Comparison of ENCODE assay signal across 8 cellular contexts in the genomic region with DNA sequence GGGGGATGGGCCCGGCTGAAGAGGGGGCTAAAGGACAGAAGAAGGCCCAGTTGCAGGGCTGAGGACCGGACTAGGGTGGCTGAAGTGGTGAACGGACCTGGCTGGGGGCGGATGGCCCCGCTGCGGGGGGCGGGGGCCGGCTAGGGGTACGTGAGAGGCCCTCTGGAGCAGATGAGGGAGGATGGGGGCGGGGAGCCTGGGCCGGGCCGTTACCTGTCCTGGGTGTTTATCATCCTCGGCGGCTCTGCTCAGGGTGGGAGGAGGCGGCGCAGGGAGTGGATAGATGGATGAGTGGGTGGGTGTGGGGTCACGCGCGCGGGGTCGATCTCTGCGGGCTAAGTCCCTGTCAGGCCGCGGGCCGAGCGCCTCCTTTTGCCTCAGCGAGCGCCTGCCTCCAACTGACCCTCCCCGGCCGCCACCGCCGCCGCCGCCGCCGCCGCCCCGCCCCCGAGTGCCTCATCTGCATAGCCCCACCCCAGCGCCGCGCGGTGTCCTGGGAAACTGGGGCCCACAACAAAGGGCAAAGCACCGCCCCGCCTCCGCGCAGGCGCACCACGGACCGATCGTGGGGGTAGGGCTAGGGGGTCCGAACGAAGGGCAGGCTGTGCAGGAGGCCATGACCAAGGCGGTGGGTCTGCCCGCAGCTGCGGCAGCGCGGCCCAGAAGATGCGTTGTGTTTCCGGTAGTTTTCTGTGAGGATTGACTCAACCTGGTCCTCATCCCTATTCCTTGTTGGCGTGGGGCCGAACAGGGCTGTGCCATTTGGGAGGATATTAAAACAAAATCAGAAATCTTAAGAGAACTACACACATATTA.
DNase-seq lines count a peak whose midpoint lies in the region; ATAC-seq and TF ChIP-seq lines count a peak whose summit lies in the region.

No MANE protein-coding gene starts in this region.

- H3K4me2 ChIP-seq in Karpas-422 (ENCODE audit: low read depth, low read length, poor library complexity, severe bottlenecking), result peak overlapping the region; percentile 87

- H3K79me2 ChIP-seq in Karpas-422 (ENCODE audit: low read length), result peaks cover 50% of the 10 kb centered on the region

- peak; percentile 46 for DNase-seq in DMS153 (lab: John Stamatoyannopoulos, UW)
- DNase-seq in Karpas-422, result peak; percentile 97
- peak; percentile 96 to 98 (median 98) for DNase-seq in Peyer's patch
- peak; percentile 91 for DNase-seq in activated T-helper 1 cell treated with Interleukin-2 at 50 U/mL for 16 hours (ENCODE audit: low read depth)
- peak; percentile 84 for DNase-seq in esophagus squamous epithelium (lab: John Stamatoyannopoulos, UW)
- DNase-seq in naive B cell, result peak; percentile 93
- DNase-seq in stimulated activated CD8-positive, alpha-beta memory T cell treated with anti-CD3 and anti-CD28 coated beads, Interleukin-7, amount 100 ng/mL, for 48 hours (ENCODE audit: extremely low read depth in 1 of 2, low read depth in 1 of 2), result peak; percentile 88 to 95

- peak overlapping the region; percentile 94 for H3K4me3 ChIP-seq in Karpas-422 (ENCODE audit: low read length)
- H3K4me3 ChIP-seq in Peyer's patch, result peak overlapping the region; percentile 78 to 97 (median 86)
- peak overlapping the region; percentile 86 to 98 (median 92) for H3K4me3 ChIP-seq in esophagus squamous epithelium

- TF ChIP-seq CTCF in Peyer's patch (IDR thresholded peaks at IDR 0.05), result peak in 1 of 6 experiments; percentile 2
- TF ChIP-seq CTCF in esophagus squamous epithelium (IDR thresholded peaks at IDR 0.05), result peak in 1 of 6 experiments; percentile 15

- H4K20me1 ChIP-seq in Karpas-422 (ENCODE audit: insufficient read depth, low read depth, low read length), result no peaks in the 10 kb centered on the region; the same call in 1 of the 2 replicates

- H3K4me1 Mint-ChIP-seq in naive B cell, result peaks cover 42 to 56% (median 54%) of the 10 kb centered on the region in 3 donors

- H3K27ac ChIP-seq in Karpas-422 (ENCODE audit: low read length) (peak overlapping the region; percentile 79), Peyer's patch (peak overlapping the region; percentile 77 to 90 (median 85)), esophagus squamous epithelium (peak overlapping the region; percentile 91 to 96 (median 94))

- H3K4me3 Mint-ChIP-seq in naive B cell, result peak overlapping the region; percentile 82 to 95 (median 93)

- H3K36me3 Mint-ChIP-seq in naive B cell, result peaks cover 0 to 10% of the 10 kb centered on the region in 2 donors

- H3K9me3 Mint-ChIP-seq in naive B cell, result no peaks in the 10 kb centered on the region

- H3K36me3 ChIP-seq in Karpas-422 (ENCODE audit: insufficient read depth, low read length) (no peaks in the 10 kb centered on the region), Peyer's patch (no peaks in the 10 kb centered on the region), esophagus squamous epithelium (no peaks in the 10 kb centered on the region)

- peaks cover 48% of the 10 kb centered on the region for H3K4me1 ChIP-seq in Karpas-422 (ENCODE audit: low read length)
- H3K4me1 ChIP-seq in Peyer's patch, result peaks cover 0 to 45% (median 12%) of the 10 kb centered on the region in 4 donors
- H3K4me1 ChIP-seq in esophagus squamous epithelium, result peaks cover 35 to 55% (median 47%) of the 10 kb centered on the region in 3 donors

- peak overlapping the region; percentile 44; the same call in 1 of the 2 replicates for H2AFZ ChIP-seq in Karpas-422 (ENCODE audit: low read length)

- peak; percentile 58 to 64 for TF ChIP-seq POLR2A in Peyer's patch (IDR thresholded peaks at IDR 0.05)
- peak in 3 of 4 donors; percentile 59 to 68 (median 62) for TF ChIP-seq POLR2A in esophagus squamous epithelium (IDR thresholded peaks at IDR 0.05)

- H3K27me3 Mint-ChIP-seq in naive B cell, result no peaks in the 10 kb centered on the region

- peak overlapping the region; percentile 98 for H3K9ac ChIP-seq in Karpas-422 (ENCODE audit: low read length)

- H3K9me2 ChIP-seq in Karpas-422 (replicated peaks; ENCODE audit: insufficient read depth, low read length), result no peaks in the 10 kb centered on the region

- no peaks in the 10 kb centered on the region for H3K9me3 ChIP-seq in Karpas-422 (ENCODE audit: low read length)
- H3K9me3 ChIP-seq in Peyer's patch, result no peaks in the 10 kb centered on the region
- H3K9me3 ChIP-seq in esophagus squamous epithelium, result no peaks in the 10 kb centered on the region

- WGBS in esophagus squamous epithelium, 2 donors, result 0 to 1% methylated on average over 10 to 16 of the region's 62 CpGs

- no peaks in the 10 kb centered on the region for H3K27me3 ChIP-seq in Karpas-422 (ENCODE audit: low read length)
- no peaks in the 10 kb centered on the region for H3K27me3 ChIP-seq in Peyer's patch
- H3K27me3 ChIP-seq in esophagus squamous epithelium, result no peaks in the 10 kb centered on the region

- intact Hi-C loops in esophagus squamous epithelium (cut with DNase I), result no loop called here

- H3K27ac Mint-ChIP-seq in naive B cell, result peak overlapping the region; percentile 23 to 94 (median 92)

- peak; percentile 78 for ATAC-seq in GM21786 (IDR thresholded peaks at IDR 0.05; ENCODE audit: unreplicated experiment)
- peak; percentile 96 for ATAC-seq in naive B cell (ENCODE audit: low read depth in 2 of 2)

Comparison
In these comparisons a context has a peak if more than half of its experiments do, and no peak if none do; other contexts are left out.
1. Peak in every context shown above with its lines: DNase-seq, ATAC-seq, H3K4me3 ChIP-seq and H3K27ac ChIP-seq.
2. DNase-seq: peak in every context shown above with its lines; median percentile 98 in Peyer's patch; 97 in Karpas-422; 93 in naive B cell; 92 in stimulated activated CD8-positive, alpha-beta memory T cell treated with anti-CD3 and anti-CD28 coated beads, Interleukin-7, amount 100 ng/mL, for 48 hours; 91 in activated T-helper 1 cell treated with Interleukin-2 at 50 U/mL for 16 hours; 84 in esophagus squamous epithelium; 46 in DMS153.